14 cellular contexts compared by ENCODE assay signal in the genomic region with DNA sequence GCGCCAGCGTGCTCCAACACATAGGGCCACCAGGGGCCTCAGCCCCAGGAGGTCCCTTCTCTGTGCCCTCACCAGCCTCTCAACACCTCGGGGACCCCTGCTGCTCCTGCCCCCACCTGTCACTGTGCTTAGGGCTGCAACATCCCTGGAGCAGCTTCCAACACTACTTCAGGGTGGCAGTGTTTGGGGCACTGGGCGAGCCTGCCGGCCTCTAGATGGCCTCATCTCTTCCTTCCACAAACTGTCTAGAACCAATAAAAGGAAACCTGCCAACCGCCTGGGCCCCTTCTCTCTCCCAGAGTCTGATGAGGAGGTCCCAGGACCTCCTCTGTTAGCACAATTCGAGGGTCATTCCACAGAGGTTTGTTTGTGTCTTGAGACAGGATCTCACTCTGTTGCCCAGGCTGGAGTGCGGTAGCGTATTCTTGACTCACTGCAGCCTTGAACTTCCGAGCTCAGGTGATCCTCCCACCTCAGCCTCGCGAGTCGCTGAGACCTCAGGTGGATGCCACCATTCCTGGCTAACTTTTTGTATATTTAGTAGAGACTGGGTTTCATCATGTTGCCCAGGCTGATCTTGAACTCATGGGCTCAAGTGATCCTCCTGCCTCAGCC. TPM values are rescaled to one million over a fixed set of nuclear protein-coding genes. Genes with fewer than 3 reads are reported as not detected.
"Had no signal": no experiment of that assay in that cellular context is flagged by ENCODE, and none has a peak within 500 bp of the region (broad histone marks: within the 10 kb centered on the region; RNA-seq: fewer than 3 reads in every experiment).

No MANE protein-coding gene starts in this region.

- ATAC-seq: activated T-helper 17 cell treated with anti-CD3 and anti-CD28 coated beads, Interleukin-2, amount 50 U/mL, for 72 hours; WTC11 had no signal

- H3K27ac ChIP-seq: left ventricle myocardium inferior, ovary, skin epidermis, tibial nerve had no signal

- H3K36me3 ChIP-seq: ovary had no signal

- H3K4me1 ChIP-seq: left ventricle myocardium inferior had no signal

- H3K27me3 ChIP-seq: ovary, tibial nerve had no signal

- DNase-seq: activated CD4-positive, alpha-beta T cell treated with anti-CD3 and anti-CD28 coated beads, Interleukin-2, amount 50 U/mL, for 1 hour; activated naive CD4-positive, alpha-beta T cell treated with anti-CD3 and anti-CD28 coated beads for 36 hours; activated T-cell treated with anti-CD3 and anti-CD28 coated beads for 4 hours; dermis blood vessel endothelial cell; endodermal cell; left ventricle myocardium inferior; mesendoderm; ovary had no signal

- H3K4me3 ChIP-seq: left ventricle myocardium inferior, ovary, skin epidermis, tibial nerve had no signal

- H3K9me3 ChIP-seq: ovary had no signal

RNA-seq across cellular contexts. Expression of gene SHD, which starts 10.1 kb away (rescaled TPM):
- total RNA-seq: activated CD8-positive, alpha-beta memory T cell treated with anti-CD3 and anti-CD28 coated beads for 36 hours; activated naive CD4-positive, alpha-beta T cell treated with anti-CD3 and anti-CD28 coated beads for 36 hours; activated T-helper 17 cell treated with anti-CD3 and anti-CD28 coated beads, Interleukin-2, amount 50 U/mL, for 72 hours; dermis blood vessel endothelial cell; tibial nerve had no signal

RNA-seq across cellular contexts. Expression of gene TMIGD2, which starts 33.3 kb away (rescaled TPM):
- total RNA-seq: dermis blood vessel endothelial cell, left ventricle myocardium inferior had no signal
- polyA plus RNA-seq: neural cell had no signal

RNA-seq across cellular contexts. Expression of gene FSD1, which starts 35.5 kb away (rescaled TPM):
- total RNA-seq: left ventricle myocardium inferior had no signal

RNA-seq across cellular contexts. Expression of gene EBI3, which starts 39.6 kb away (rescaled TPM):
- total RNA-seq: endodermal cell had no signal
- polyA plus RNA-seq: neural cell had no signal
